ENCODE assay signal across 16 cellular contexts in genomic region chr12:80627773-80628172, GRCh38.
DNase-seq lines count a peak whose midpoint lies in the region; ATAC-seq and TF ChIP-seq lines count a peak whose summit lies in the region.
"Had no signal": no experiment of that assay in that cellular context is flagged by ENCODE, and none has a peak within 500 bp of the region (broad histone marks: within the 10 kb centered on the region; RNA-seq: fewer than 3 reads in every experiment).

No MANE protein-coding gene starts in this region.

- H2AFZ ChIP-seq in fibroblast of lung (ENCODE audit: low read length) = no peak overlapping the region

- H3K4me1 ChIP-seq in fibroblast of lung (ENCODE audit: control insufficient read depth, extremely low read depth, insufficient read depth, low read length) = peaks cover 4% of the 10 kb centered on the region
- no peaks in the 10 kb centered on the region for H3K4me1 ChIP-seq in effector memory CD4-positive, alpha-beta T cell (ENCODE audit: control insufficient read depth, insufficient read depth, low read length, poor library complexity, severe bottlenecking)

- POLR2A ChIA-PET in BJ (lab: Charles Lee) = no interaction called here

- no peaks in the 10 kb centered on the region for H3K36me3 ChIP-seq in BJ (ENCODE audit: control insufficient read depth, insufficient read depth, low read length)
- no peaks in the 10 kb centered on the region for H3K36me3 ChIP-seq in fibroblast of lung (ENCODE audit: control insufficient read depth, insufficient read depth, low read length)
- H3K36me3 ChIP-seq in effector memory CD4-positive, alpha-beta T cell (ENCODE audit: control insufficient read depth, insufficient read depth, low read length) = no peaks in the 10 kb centered on the region

- no peaks in the 10 kb centered on the region for H3K79me2 ChIP-seq in fibroblast of lung (ENCODE audit: control insufficient read depth, insufficient read depth, low read length)

- no peak overlapping the region for H3K4me3 ChIP-seq in BJ (ENCODE audit: low read depth, low read length)
- H3K4me3 ChIP-seq in fibroblast of lung (replicated peaks in 1 of 4; ENCODE audit: control extremely low read depth in 1 of 4, insufficient read depth in 1 of 4, low read depth in 3 of 4, low read length in 4 of 4) = no peak overlapping the region
- no peak overlapping the region for H3K4me3 ChIP-seq in effector memory CD4-positive, alpha-beta T cell (ENCODE audit: insufficient read depth, low read depth, low read length, poor library complexity, severe bottlenecking)
- H3K4me3 ChIP-seq: lung had no signal

- no peak for TF ChIP-seq CTCF in BJ (IDR thresholded peaks at IDR 0.05; ENCODE audit: insufficient read depth, low read depth, low read length)
- TF ChIP-seq CTCF in fibroblast of lung (conservative IDR thresholded peaks at IDR 0.05 in 1 of 2, IDR thresholded peaks at IDR 0.05 in 1 of 2; ENCODE audit: low read depth in 1 of 2, low read length in 2 of 2) = no peak
- no peak for TF ChIP-seq CTCF in omental fat pad (IDR thresholded peaks at IDR 0.05)

- H3K4me2 ChIP-seq in fibroblast of lung (ENCODE audit: extremely low read depth, insufficient read depth, low read length) = no peak overlapping the region

- DNase-seq in BJ (ENCODE audit: low read depth) (peak; percentile 46), RKO (ENCODE audit: low spot score) (peak; percentile 3), fibroblast of lung (ENCODE audit: low read depth in 2 of 2) (peak; percentile 88 to 97), omental fat pad (ENCODE audit: low spot score) (no peak), cerebellum (ENCODE audit: low spot score) (no peak), NCI-H748 (lab: John Stamatoyannopoulos, UW; ENCODE audit: unreplicated experiment) (no peak), medulla oblongata (ENCODE audit: extremely low spot score) (no peak)
- DNase-seq in effector memory CD4-positive, alpha-beta T cell = no peak
- DNase-seq: activated CD4-positive, alpha-beta T cell treated with anti-CD3 and anti-CD28 coated beads, Interleukin-2, amount 50 U/mL, for 1 hour; CD4-positive, CD25-positive, alpha-beta regulatory T cell; MM.1S; occipital lobe; stimulated activated CD4-positive, alpha-beta T cell treated with anti-CD3 and anti-CD28 coated beads, Interleukin-2, amount 100 ng/mL, for 24 hours; stimulated activated naive CD4-positive, alpha-beta T cell treated with Interleukin-2 at 50 U/mL for 16 hours; T-helper 17 cell had no signal

- peak; percentile 73 for ATAC-seq in omental fat pad (ENCODE audit: low FRiP score)
- ATAC-seq: T-helper 17 cell had no signal

- no peaks in the 10 kb centered on the region for H4K20me1 ChIP-seq in fibroblast of lung (ENCODE audit: control insufficient read depth, extremely low read depth, insufficient read depth, low read length)

- H3K27me3 ChIP-seq in BJ (ENCODE audit: control insufficient read depth, insufficient read depth, low read length) (no peaks in the 10 kb centered on the region), fibroblast of lung (ENCODE audit: control insufficient read depth, insufficient read depth, low read length) (no peaks in the 10 kb centered on the region)
- no peaks in the 10 kb centered on the region for H3K27me3 ChIP-seq in effector memory CD4-positive, alpha-beta T cell (replicated peaks; ENCODE audit: control insufficient read depth, insufficient read depth, low read length, poor library complexity, severe bottlenecking)

- no peak overlapping the region for H3K9ac ChIP-seq in fibroblast of lung (ENCODE audit: insufficient read depth, low read length)

- peak overlapping the region; percentile 23 for H3K27ac ChIP-seq in fibroblast of lung (ENCODE audit: insufficient read depth, low read length)
- H3K27ac ChIP-seq in effector memory CD4-positive, alpha-beta T cell (ENCODE audit: insufficient read depth, low read length, poor library complexity, severe bottlenecking) = no peak overlapping the region

- CTCF ChIA-PET in BJ (lab: Yijun Ruan, JAX) = no interaction called here

- H3K9me3 ChIP-seq in fibroblast of lung (ENCODE audit: control insufficient read depth, insufficient read depth, low read depth, low read length) = no peaks in the 10 kb centered on the region
- H3K9me3 ChIP-seq in effector memory CD4-positive, alpha-beta T cell (ENCODE audit: control insufficient read depth, low read length) = no peaks in the 10 kb centered on the region

Comparison
In these comparisons a context has a peak if more than half of its experiments do, and no peak if none do; other contexts are left out.
1. DNase-seq: peak in BJ (single experiment), RKO (single experiment) and fibroblast of lung (2 of 2); none in omental fat pad (single experiment), effector memory CD4-positive, alpha-beta T cell (0 of 3), cerebellum (single experiment), NCI-H748 (single experiment) and medulla oblongata (single experiment).